In the genomic region with DNA sequence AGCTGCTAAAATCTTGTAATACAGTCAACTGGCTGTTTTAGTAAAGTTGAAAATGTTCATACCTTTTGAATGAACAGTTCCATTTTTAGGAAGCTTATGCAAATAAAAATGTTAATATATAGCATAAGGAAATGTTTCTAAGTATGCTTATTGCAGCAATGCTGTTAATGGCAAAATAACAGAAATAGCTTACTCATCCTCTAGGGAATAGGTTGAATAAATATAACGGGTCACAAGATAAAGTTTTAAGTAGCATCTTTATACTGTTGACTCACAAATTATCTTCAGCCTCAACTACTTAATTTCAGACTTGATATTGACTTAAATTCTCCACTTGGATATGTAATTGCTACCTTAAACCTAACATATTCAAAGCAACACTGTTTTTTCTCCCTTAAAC, we compare ENCODE assay signal across 20 cellular contexts. TPM values are rescaled to one million over a fixed set of nuclear protein-coding genes. Genes with fewer than 3 reads are reported as not detected.
A peak's percentile ranks its signal among the peaks of the same experiment; 100 is the strongest.
DNase-seq lines count a peak whose midpoint lies in the region; ATAC-seq and TF ChIP-seq lines count a peak whose summit lies in the region.
"Had no signal": no experiment of that assay in that cellular context is flagged by ENCODE, and none has a peak within 500 bp of the region (broad histone marks: within the 10 kb centered on the region; RNA-seq: fewer than 3 reads in every experiment).

No MANE protein-coding gene starts in this region.

- no peak overlapping the region for H3K27ac ChIP-seq in mammary epithelial cell (ENCODE audit: insufficient read depth, low read depth, low read length)
- peak overlapping the region in 2 of 3 donors; percentile 73 to 78 for H3K27ac ChIP-seq in thyroid gland
- H3K27ac ChIP-seq: C4-2B, KMS-11 had no signal

- H3K36me3 Mint-ChIP-seq in MCF 10A (ENCODE audit: insufficient read depth, unreplicated experiment) (peaks cover 14% of the 10 kb centered on the region), endothelial cell (ENCODE audit: low read depth, unreplicated experiment) (peaks cover 4% of the 10 kb centered on the region)

- H3K27ac Mint-ChIP-seq in MCF 10A (ENCODE audit: low read depth, unreplicated experiment) (peak overlapping the region; percentile 85), endothelial cell (ENCODE audit: unreplicated experiment) (no peak overlapping the region)

- DNase-seq in MCF 10A (ENCODE audit: unreplicated experiment) (no peak), mammary epithelial cell (no peak), NCI-H1048 (lab: John Stamatoyannopoulos, UW) (peak; percentile 14), fibroblast of mammary gland (ENCODE audit: low read depth) (peak; percentile 78), thyroid gland (no peak), NCI-H2029 (lab: John Stamatoyannopoulos, UW) (no peak), endothelial cell (ENCODE audit: low spot score) (no peak)
- DNase-seq: 8988T, DMS153, MG63, NCI-H1092 treated with DMSO at 0.1 percent for 48 hours, NCI-H1694, NCI-H2107, NCI-H2227 treated with DMSO at 0.1 percent for 48 hours, NCI-H524 had no signal

- H3K4me1 Mint-ChIP-seq in MCF 10A (ENCODE audit: insufficient read depth, unreplicated experiment): peaks cover 44% of the 10 kb centered on the region
- no peaks in the 10 kb centered on the region for H3K4me1 Mint-ChIP-seq in endothelial cell (ENCODE audit: unreplicated experiment)

- no peaks in the 10 kb centered on the region for H4K20me1 ChIP-seq in mammary epithelial cell (ENCODE audit: insufficient read depth, low read length)

- no peak overlapping the region for H3K4me2 ChIP-seq in mammary epithelial cell (ENCODE audit: insufficient read depth, low read depth, low read length)
- H3K4me2 ChIP-seq: KMS-11 had no signal

- TF ChIP-seq POLR2A in thyroid gland (IDR thresholded peaks at IDR 0.05): no peak

- H3K4me1 ChIP-seq in mammary epithelial cell (ENCODE audit: insufficient read depth, low read length) (peaks cover 37% of the 10 kb centered on the region), thyroid gland (peaks cover 34 to 42% of the 10 kb centered on the region in 2 donors)

- peaks cover 7% of the 10 kb centered on the region for H3K9me3 Mint-ChIP-seq in MCF 10A (ENCODE audit: unreplicated experiment)
- no peaks in the 10 kb centered on the region for H3K9me3 Mint-ChIP-seq in endothelial cell (ENCODE audit: unreplicated experiment)

- no peak overlapping the region for H3K9ac ChIP-seq in mammary epithelial cell (ENCODE audit: insufficient read depth, low read length)
- H3K9ac ChIP-seq: KMS-11 had no signal

- 95% methylated on average over 1 of the region's 1 CpG for whole genome bisulfite sequencing in mammary epithelial cell (ENCODE audit: low coverage, missing lambda C conversion rate)
- WGBS in thyroid gland, 2 donors: 63 to 74% methylated on average over 1 of the region's 1 CpG

- no peaks in the 10 kb centered on the region for H3K36me3 ChIP-seq in mammary epithelial cell (ENCODE audit: insufficient read depth, low read length)
- H3K36me3 ChIP-seq in thyroid gland: no peaks in the 10 kb centered on the region
- H3K36me3 ChIP-seq: MG63 had no signal

- dilution Hi-C loops in mammary epithelial cell (cut with HindIII; ENCODE audit: low sequenced_read_pairs): no loop called here

- peaks cover 53% of the 10 kb centered on the region for H3K79me2 ChIP-seq in mammary epithelial cell (ENCODE audit: insufficient read depth, low read length)

- no peak overlapping the region for H3K4me3 Mint-ChIP-seq in MCF 10A (ENCODE audit: unreplicated experiment)
- H3K4me3 Mint-ChIP-seq in endothelial cell (ENCODE audit: unreplicated experiment): no peak overlapping the region

- no peaks in the 10 kb centered on the region for H3K27me3 Mint-ChIP-seq in MCF 10A (ENCODE audit: insufficient read depth, unreplicated experiment)
- no peaks in the 10 kb centered on the region for H3K27me3 Mint-ChIP-seq in endothelial cell (ENCODE audit: unreplicated experiment)

- no peaks in the 10 kb centered on the region for H3K9me3 ChIP-seq in mammary epithelial cell (replicated peaks; ENCODE audit: insufficient read depth, low read length)
- no peaks in the 10 kb centered on the region for H3K9me3 ChIP-seq in thyroid gland

- BruUV-seq in MCF 10A (replicated peaks; lab: Mats Ljungman, UMichigan): no TSS peak
- no TSS peak for BruUV-seq in mammary epithelial cell (replicated peaks; lab: Mats Ljungman, UMichigan)

- POLR2A ChIA-PET in MCF 10A (lab: Yijun Ruan, JAX): interaction anchor here (1.8 kb wide), 1 partner anchor 7 kb away, joined by 4 read pairs; no protein-coding TSS in a partner anchor

- in situ Hi-C loops in mammary epithelial cell (cut with MboI; ENCODE audit: low sequenced_read_pairs in 2 of 2): no loop called here

- TF ChIP-seq CTCF in MCF 10A (IDR thresholded peaks at IDR 0.05; ENCODE audit: unreplicated experiment) (no peak), mammary epithelial cell (conservative IDR thresholded peaks at IDR 0.05 in 1 of 2, IDR thresholded peaks at IDR 0.05 in 1 of 2; ENCODE audit: extremely low read depth in 1 of 2, insufficient read depth in 1 of 2, low read depth in 1 of 2, low read length in 2 of 2) (no peak), fibroblast of mammary gland (conservative IDR thresholded peaks at IDR 0.05; ENCODE audit: control insufficient read depth, insufficient read depth, low read depth, low read length) (no peak), thyroid gland (IDR thresholded peaks at IDR 0.05) (no peak), endothelial cell (IDR thresholded peaks at IDR 0.05; ENCODE audit: unreplicated experiment) (no peak)

- H2AFZ ChIP-seq in mammary epithelial cell (ENCODE audit: low read depth, low read length): no peak overlapping the region

- H3K27me3 ChIP-seq in mammary epithelial cell (ENCODE audit: insufficient read depth, low read length) (no peaks in the 10 kb centered on the region), thyroid gland (no peaks in the 10 kb centered on the region)
- H3K27me3 ChIP-seq: MG63 had no signal

- ATAC-seq in GM18870 (IDR thresholded peaks at IDR 0.05; ENCODE audit: unreplicated experiment): no peak
- ATAC-seq: HCT116, HepG2 had no signal

- CTCF ChIA-PET in MCF 10A (lab: Yijun Ruan, JAX) (no interaction called here), mammary epithelial cell (lab: Charles Lee; ENCODE audit: low non-redundant PET) (no interaction called here)

- intact Hi-C loops in MCF 10A (cut with micrococcal nuclease) (no loop called here), mammary epithelial cell (cut with micrococcal nuclease) (no loop called here), thyroid gland (cut with DNase I) (no loop called here)

- H3K4me3 ChIP-seq in mammary epithelial cell (replicated peaks in 1 of 3; ENCODE audit: insufficient read depth in 1 of 3, low read depth in 2 of 3, low read length in 3 of 3) (no peak overlapping the region), fibroblast of mammary gland (ENCODE audit: control insufficient read depth, low read depth, low read length) (no peak overlapping the region), thyroid gland (replicated peaks in 1 of 3) (no peak overlapping the region)
- H3K4me3 ChIP-seq: MG63 had no signal

RNA-seq across cellular contexts. Expression of a gene that starts 27.7 kb away (rescaled TPM):
- total RNA-seq in MCF 10A (2022): 34.9 and 64.0 TPM in 2 replicates
- total RNA-seq in mammary epithelial cell: 10 to 100 TPM; 14.0 to 36.5 TPM
- 12.3 TPM for polyA plus RNA-seq in mammary epithelial cell
- polyA minus RNA-seq in mammary epithelial cell: 24.9 TPM
- 10 to 100 TPM; 37.4 to 75.4 (median 47.8) TPM for total RNA-seq in thyroid gland
- total RNA-seq in endothelial cell (ENCODE audit: unreplicated experiment): 8.0 TPM

Comparison
In these comparisons a context has a peak if more than half of its experiments do, and no peak if none do; other contexts are left out.
1. DNase-seq: peak in NCI-H1048 (single experiment) and fibroblast of mammary gland (single experiment); none in MCF 10A (single experiment), mammary epithelial cell (single experiment), thyroid gland (0 of 2), NCI-H2029 (single experiment) and endothelial cell (single experiment).